15 cellular contexts compared by ENCODE assay signal in the genomic region with DNA sequence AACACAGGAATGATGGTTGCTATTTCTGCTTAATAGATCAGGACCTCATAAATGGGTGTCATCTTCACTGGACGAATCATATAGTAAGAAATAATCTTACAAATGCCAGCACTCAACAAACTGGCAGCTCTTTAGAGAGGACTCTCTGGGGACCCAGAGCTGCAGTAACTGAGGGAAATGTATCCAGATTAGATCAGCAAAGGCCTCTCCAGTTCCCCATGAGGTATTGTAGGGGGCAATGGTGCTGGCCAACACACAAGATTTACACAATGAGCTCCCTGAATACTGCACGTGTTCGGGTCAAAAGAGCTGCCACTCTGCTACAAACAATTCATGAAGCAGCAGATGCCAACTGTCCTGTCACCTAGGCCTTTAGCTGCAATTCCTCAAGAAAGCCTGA.
DNase-seq lines count a peak whose midpoint lies in the region; ATAC-seq and TF ChIP-seq lines count a peak whose summit lies in the region.
"Had no signal": no experiment of that assay in that cellular context is flagged by ENCODE, and none has a peak within 500 bp of the region (broad histone marks: within the 10 kb centered on the region; RNA-seq: fewer than 3 reads in every experiment).

No MANE protein-coding gene starts in this region.

- intact Hi-C loops in mammary epithelial cell (cut with micrococcal nuclease) (loop anchor here (10.0 kb wide), 1 partner anchor 484 kb away; no protein-coding TSS in a partner anchor), MCF 10A (cut with micrococcal nuclease) (no loop called here), right cardiac atrium (cut with DNase I) (loop anchor here (5.0 to 10.0 kb wide), 5 partner anchors 74 to 284 kb away; no protein-coding TSS in a partner anchor), thyroid gland (cut with DNase I) (loop anchor here (5.0 kb wide), 1 partner anchor 291 kb away; no protein-coding TSS in a partner anchor), esophagus muscularis mucosa (cut with DNase I) (loop anchor here (10.0 kb wide), 1 partner anchor 174 kb away; no protein-coding TSS in a partner anchor)

- peaks cover 54% of the 10 kb centered on the region for H3K4me1 Mint-ChIP-seq in MCF 10A (ENCODE audit: insufficient read depth, unreplicated experiment)

- no peaks in the 10 kb centered on the region for H3K9me3 ChIP-seq in mammary epithelial cell (replicated peaks; ENCODE audit: insufficient read depth, low read length)
- H3K9me3 ChIP-seq in right cardiac atrium (ENCODE audit: control insufficient read depth, low read length): no peaks in the 10 kb centered on the region
- H3K9me3 ChIP-seq in thyroid gland: no peaks in the 10 kb centered on the region
- H3K9me3 ChIP-seq in esophagus muscularis mucosa: no peaks in the 10 kb centered on the region
- H3K9me3 ChIP-seq: suprapubic skin had no signal

- in situ Hi-C loops in mammary epithelial cell (cut with MboI; ENCODE audit: low sequenced_read_pairs in 2 of 2): loop anchor here in 1 of 2 donors (25.0 kb wide), 1 partner anchor 281 kb away; a partner anchor contains a TSS

- no TSS peak for BruUV-seq in mammary epithelial cell (replicated peaks; lab: Mats Ljungman, UMichigan)
- BruUV-seq in MCF 10A (replicated peaks; lab: Mats Ljungman, UMichigan): no TSS peak

- H3K4me3 Mint-ChIP-seq in MCF 10A (ENCODE audit: unreplicated experiment): no peak overlapping the region
- H3K4me3 Mint-ChIP-seq: activated CD4-positive, alpha-beta T cell treated with anti-CD3 and anti-CD28 coated beads, Interleukin-2, amount 10 ng/mL, durations not matched to agents 7 days and 5 days had no signal

- no peaks in the 10 kb centered on the region for H3K36me3 Mint-ChIP-seq in MCF 10A (ENCODE audit: insufficient read depth, unreplicated experiment)

- H3K27ac ChIP-seq in mammary epithelial cell (ENCODE audit: insufficient read depth, low read depth, low read length): peak overlapping the region; percentile 58
- peak overlapping the region; percentile 88 for H3K27ac ChIP-seq in right cardiac atrium (ENCODE audit: low read length)
- peak overlapping the region in 2 of 3 donors; percentile 13 to 20 for H3K27ac ChIP-seq in thyroid gland
- H3K27ac ChIP-seq in esophagus muscularis mucosa (replicated peaks in 1 of 4): no peak overlapping the region
- H3K27ac ChIP-seq: suprapubic skin had no signal

- H3K4me2 ChIP-seq in mammary epithelial cell (ENCODE audit: insufficient read depth, low read depth, low read length): peak overlapping the region; percentile 70

- DNase-seq in mammary epithelial cell: no peak
- no peak for DNase-seq in MCF 10A (ENCODE audit: unreplicated experiment)
- peak; percentile 26 for DNase-seq in dermis blood vessel endothelial cell
- no peak for DNase-seq in right cardiac atrium
- no peak for DNase-seq in thyroid gland
- DNase-seq in MV-4-11 (lab: John Stamatoyannopoulos, UW): no peak
- no peak for DNase-seq in esophagus muscularis mucosa (ENCODE audit: extremely low spot score)
- DNase-seq in GOT3 (lab: John Stamatoyannopoulos, UW): no peak
- DNase-seq: 8988T; activated CD4-positive, alpha-beta T cell treated with anti-CD3 and anti-CD28 coated beads, Interleukin-2, amount 10 ng/mL, durations not matched to agents 7 days and 5 days; activated CD8-positive, alpha-beta memory T cell treated with anti-CD3 and anti-CD28 coated beads, Interleukin-2, amount 50 U/mL, for 48 hours; NCI-H1694 treated with DMSO at 0.1 percent for 48 hours; NCI-H446; stimulated activated CD4-positive, alpha-beta T cell treated with anti-CD3 and anti-CD28 coated beads, Interleukin-4, amount 100 ng/mL, for 1 hour had no signal

- H3K79me2 ChIP-seq in mammary epithelial cell (ENCODE audit: insufficient read depth, low read length): peaks cover 92% of the 10 kb centered on the region

- TF ChIP-seq POLR2A in thyroid gland (IDR thresholded peaks at IDR 0.05) (no peak), esophagus muscularis mucosa (IDR thresholded peaks at IDR 0.05; ENCODE audit: low read depth) (no peak)

- H3K27me3 ChIP-seq in mammary epithelial cell (ENCODE audit: insufficient read depth, low read length) (no peaks in the 10 kb centered on the region), right cardiac atrium (ENCODE audit: control insufficient read depth, insufficient read depth) (no peaks in the 10 kb centered on the region), thyroid gland (no peaks in the 10 kb centered on the region), esophagus muscularis mucosa (no peaks in the 10 kb centered on the region)
- H3K27me3 ChIP-seq: suprapubic skin had no signal

- H3K9me3 Mint-ChIP-seq in MCF 10A (ENCODE audit: unreplicated experiment): no peaks in the 10 kb centered on the region
- H3K9me3 Mint-ChIP-seq: activated CD4-positive, alpha-beta T cell treated with anti-CD3 and anti-CD28 coated beads, Interleukin-2, amount 10 ng/mL, durations not matched to agents 7 days and 5 days had no signal

- H3K36me3 ChIP-seq in mammary epithelial cell (ENCODE audit: insufficient read depth, low read length): no peaks in the 10 kb centered on the region
- H3K36me3 ChIP-seq in thyroid gland: no peaks in the 10 kb centered on the region
- no peaks in the 10 kb centered on the region for H3K36me3 ChIP-seq in esophagus muscularis mucosa
- H3K36me3 ChIP-seq: suprapubic skin had no signal

- ATAC-seq in right cardiac atrium: peak; percentile 6 to 28

- POLR2A ChIA-PET in MCF 10A (lab: Yijun Ruan, JAX): interaction anchor here (0.6 to 10.5 kb wide), 8 partner anchors 14 to 147 kb away, joined by 3 to 247 read pairs (median 4); no protein-coding TSS in a partner anchor

- no peak for TF ChIP-seq CTCF in mammary epithelial cell (conservative IDR thresholded peaks at IDR 0.05 in 1 of 2, IDR thresholded peaks at IDR 0.05 in 1 of 2; ENCODE audit: extremely low read depth in 1 of 2, insufficient read depth in 1 of 2, low read depth in 1 of 2, low read length in 2 of 2)
- TF ChIP-seq CTCF in MCF 10A (IDR thresholded peaks at IDR 0.05; ENCODE audit: unreplicated experiment): no peak
- TF ChIP-seq CTCF in thyroid gland (IDR thresholded peaks at IDR 0.05): no peak
- TF ChIP-seq CTCF in esophagus muscularis mucosa (IDR thresholded peaks at IDR 0.05): no peak

- CTCF ChIA-PET in mammary epithelial cell (lab: Charles Lee; ENCODE audit: low non-redundant PET): no interaction called here
- CTCF ChIA-PET in MCF 10A (lab: Yijun Ruan, JAX): interaction anchor here (0.6 to 6.2 kb wide), 5 partner anchors 11 to 291 kb away, joined by 4 to 32 read pairs (median 14); no protein-coding TSS in a partner anchor

- no peaks in the 10 kb centered on the region for H3K27me3 Mint-ChIP-seq in MCF 10A (ENCODE audit: insufficient read depth, unreplicated experiment)

- peaks cover 59% of the 10 kb centered on the region for H3K4me1 ChIP-seq in mammary epithelial cell (ENCODE audit: insufficient read depth, low read length)
- peaks cover 5% of the 10 kb centered on the region for H3K4me1 ChIP-seq in right cardiac atrium (ENCODE audit: control insufficient read depth, insufficient read depth, low read length)
- H3K4me1 ChIP-seq in thyroid gland: peaks cover 41 to 59% of the 10 kb centered on the region in 2 donors
- peaks cover 68 to 99% (median 96%) of the 10 kb centered on the region in 4 donors for H3K4me1 ChIP-seq in esophagus muscularis mucosa

- H4K20me1 ChIP-seq in mammary epithelial cell (ENCODE audit: insufficient read depth, low read length): no peaks in the 10 kb centered on the region

- H2AFZ ChIP-seq in mammary epithelial cell (ENCODE audit: low read depth, low read length): no peak overlapping the region

- WGBS in mammary epithelial cell (ENCODE audit: low coverage, missing lambda C conversion rate): 72% methylated on average over 3 of the region's 3 CpGs
- 16% methylated on average over 3 of the region's 3 CpGs for WGBS in right cardiac atrium
- WGBS in thyroid gland, 2 donors: 9 to 20% methylated on average over 3 of the region's 3 CpGs
- 28% methylated on average over 3 of the region's 3 CpGs for WGBS in esophagus muscularis mucosa

- H3K27ac Mint-ChIP-seq in MCF 10A (ENCODE audit: low read depth, unreplicated experiment): no peak overlapping the region
- H3K27ac Mint-ChIP-seq: activated CD4-positive, alpha-beta T cell treated with anti-CD3 and anti-CD28 coated beads, Interleukin-2, amount 10 ng/mL, durations not matched to agents 7 days and 5 days had no signal

- no peak for TF ChIP-seq EP300 in esophagus muscularis mucosa (IDR thresholded peaks at IDR 0.05)

- H3K4me3 ChIP-seq in mammary epithelial cell (replicated peaks in 1 of 3; ENCODE audit: insufficient read depth in 1 of 3, low read depth in 2 of 3, low read length in 3 of 3) (no peak overlapping the region), right cardiac atrium (ENCODE audit: low read length) (no peak overlapping the region), thyroid gland (replicated peaks in 1 of 3) (no peak overlapping the region), esophagus muscularis mucosa (no peak overlapping the region)
- H3K4me3 ChIP-seq: suprapubic skin had no signal

- H3K9ac ChIP-seq in mammary epithelial cell (ENCODE audit: insufficient read depth, low read length): no peak overlapping the region

- dilution Hi-C loops in mammary epithelial cell (cut with HindIII; ENCODE audit: low sequenced_read_pairs): no loop called here

Comparison
In these comparisons a context has a peak if more than half of its experiments do, and no peak if none do; other contexts are left out.
1. H3K27ac ChIP-seq: peak in mammary epithelial cell (single experiment), right cardiac atrium (single experiment) and thyroid gland (2 of 3); none in esophagus muscularis mucosa (0 of 4).